In the genomic region with DNA sequence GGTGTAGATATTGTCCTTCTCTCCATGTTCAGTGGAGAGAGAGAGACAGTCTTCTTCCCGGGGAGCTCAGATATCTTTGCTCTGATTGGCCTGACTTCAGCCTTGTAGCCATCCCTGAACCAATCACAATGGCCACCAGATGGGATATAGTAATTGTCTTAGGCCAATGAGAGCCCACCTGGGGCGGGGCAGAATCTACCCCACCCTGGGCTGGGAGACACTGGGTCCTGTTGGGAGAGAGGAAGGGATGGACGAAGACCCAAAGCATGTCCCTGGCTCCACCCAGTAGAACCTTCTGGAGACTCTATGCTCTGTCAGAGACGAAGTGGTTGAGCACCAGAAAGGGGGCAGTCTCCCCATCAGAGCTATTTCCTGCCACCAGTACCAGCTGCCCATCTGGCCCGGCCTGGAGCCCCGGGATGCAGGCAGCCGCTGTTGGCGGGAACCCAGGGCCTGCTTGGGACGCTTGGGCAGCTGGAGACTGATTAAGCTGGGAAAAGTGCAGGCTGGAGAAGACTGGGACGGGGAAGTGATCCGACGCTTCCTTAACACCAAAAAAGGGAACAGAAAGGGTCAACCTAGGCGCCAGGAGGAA, we compare ENCODE assay signal across 1 cellular context.
TF ChIP-seq lines count a peak whose summit lies in the region.

No MANE protein-coding gene starts in this region.

TF ChIP-seq in HepG2, 621 proteins besides CTCF, POLR2A, EP300 and RAD21:
- TF ChIP-seq ZNF687 (CRISPR knock-in tag; IDR thresholded peaks at IDR 0.05) (peak; percentile 43; the same call in 1 of the 2 replicates), SAP130 (CRISPR knock-in tag; IDR thresholded peaks at IDR 0.05; ENCODE audit: low read depth) (0 out of 2 replicates have a peak, but pooled peaks have one; percentile 3), SP2 (CRISPR knock-in tag; IDR thresholded peaks at IDR 0.05) (peak; percentile 62), NFYC (CRISPR knock-in tag; IDR thresholded peaks at IDR 0.05) (peak; percentile 81), TGIF2 (CRISPR knock-in tag; IDR thresholded peaks at IDR 0.05) (no peak), ZNF317 (CRISPR knock-in tag; IDR thresholded peaks at IDR 0.05) (no peak), NFYB (CRISPR knock-in tag; IDR thresholded peaks at IDR 0.05) (peak; percentile 64)
